Comparison of ENCODE assay signal across 23 cellular contexts in genomic region chr6:43949451-43950110, GRCh38.
A peak's percentile ranks its signal among the peaks of the same experiment; 100 is the strongest.
DNase-seq lines count a peak whose midpoint lies in the region; ATAC-seq and TF ChIP-seq lines count a peak whose summit lies in the region.
"Had no signal": no experiment of that assay in that cellular context is flagged by ENCODE, and none has a peak within 500 bp of the region (broad histone marks: within the 10 kb centered on the region; RNA-seq: fewer than 3 reads in every experiment).

No MANE protein-coding gene starts in this region.

- H4K20me1 ChIP-seq in osteoblast (ENCODE audit: insufficient read depth, low read length) = no peaks in the 10 kb centered on the region

- H3K4me2 ChIP-seq in osteoblast (ENCODE audit: insufficient read depth, low read length) = no peak overlapping the region

- H3K27ac ChIP-seq in osteoblast (ENCODE audit: low read depth, low read length) = no peak overlapping the region
- H3K27ac ChIP-seq: foreskin keratinocyte, HL-60, lower lobe of right lung, thoracic aorta had no signal

- no peaks in the 10 kb centered on the region for H3K27me3 ChIP-seq in osteoblast (ENCODE audit: insufficient read depth, low read length)
- H3K27me3 ChIP-seq: foreskin keratinocyte had no signal

- no peak for ATAC-seq in GM18511 (IDR thresholded peaks at IDR 0.05; ENCODE audit: unreplicated experiment)
- ATAC-seq: foreskin keratinocyte, lower lobe of right lung had no signal

- DNase-seq in SIG-M5 treated with dmso at 0.1 percent for 504 hours (lab: John Stamatoyannopoulos, UW; ENCODE audit: unreplicated experiment) = peak; percentile 39
- DNase-seq in SIG-M5 (lab: John Stamatoyannopoulos, UW) = no peak
- peak; percentile 65 for DNase-seq in EH (ENCODE audit: low read depth)
- DNase-seq in astrocyte of the hippocampus (ENCODE audit: low read depth, low spot score) = peak; percentile 78
- DNase-seq in osteoblast (ENCODE audit: insufficient read length, low spot score, missing footprints) = peak; percentile 87
- DNase-seq in NCI-H774 (lab: John Stamatoyannopoulos, UW) = no peak
- DNase-seq in NK-92 (lab: John Stamatoyannopoulos, UW; ENCODE audit: unreplicated experiment) = no peak
- DNase-seq: Caco-2; cerebellar nuclear complex; effector CD4-positive, alpha-beta T cell; erythroblast; foreskin keratinocyte; GOT3; hippocampal formation; lower lobe of right lung; NCI-H2107; NCI-H510A; RPMI8226; stimulated activated CD4-positive, alpha-beta T cell treated with anti-CD3 and anti-CD28 coated beads, Interleukin-2, amount 100 ng/mL, for 48 hours; stimulated activated naive CD4-positive, alpha-beta T cell had no signal

- no peak overlapping the region for H2AFZ ChIP-seq in osteoblast (ENCODE audit: low read length)

- no peak for TF ChIP-seq CTCF in osteoblast (IDR thresholded peaks at IDR 0.05; ENCODE audit: extremely low read depth, low read depth, low read length)

- no peaks in the 10 kb centered on the region for H3K9me3 ChIP-seq in osteoblast (ENCODE audit: low read depth, low read length)
- H3K9me3 ChIP-seq: Caco-2 had no signal

- no peak overlapping the region for H3K4me3 ChIP-seq in osteoblast (ENCODE audit: insufficient read depth, low read length)
- H3K4me3 ChIP-seq: lower lobe of right lung, thoracic aorta had no signal

- H3K79me2 ChIP-seq in osteoblast (ENCODE audit: insufficient read depth, low read length) = no peaks in the 10 kb centered on the region

- H3K4me1 ChIP-seq in osteoblast (ENCODE audit: insufficient read depth, low read length) = no peaks in the 10 kb centered on the region
- H3K4me1 ChIP-seq: foreskin keratinocyte, lower lobe of right lung had no signal

- H3K36me3 ChIP-seq in osteoblast (ENCODE audit: insufficient read depth, low read length) = no peaks in the 10 kb centered on the region
- H3K36me3 ChIP-seq: lower lobe of right lung, thoracic aorta had no signal

Comparison
In these comparisons a context has a peak if more than half of its experiments do, and no peak if none do; other contexts are left out.
1. DNase-seq: peak in SIG-M5 treated with dmso at 0.1 percent for 504 hours (single experiment), EH (single experiment), astrocyte of the hippocampus (single experiment) and osteoblast (single experiment); none in SIG-M5 (single experiment), NCI-H774 (single experiment) and NK-92 (single experiment).